In the genomic region with DNA sequence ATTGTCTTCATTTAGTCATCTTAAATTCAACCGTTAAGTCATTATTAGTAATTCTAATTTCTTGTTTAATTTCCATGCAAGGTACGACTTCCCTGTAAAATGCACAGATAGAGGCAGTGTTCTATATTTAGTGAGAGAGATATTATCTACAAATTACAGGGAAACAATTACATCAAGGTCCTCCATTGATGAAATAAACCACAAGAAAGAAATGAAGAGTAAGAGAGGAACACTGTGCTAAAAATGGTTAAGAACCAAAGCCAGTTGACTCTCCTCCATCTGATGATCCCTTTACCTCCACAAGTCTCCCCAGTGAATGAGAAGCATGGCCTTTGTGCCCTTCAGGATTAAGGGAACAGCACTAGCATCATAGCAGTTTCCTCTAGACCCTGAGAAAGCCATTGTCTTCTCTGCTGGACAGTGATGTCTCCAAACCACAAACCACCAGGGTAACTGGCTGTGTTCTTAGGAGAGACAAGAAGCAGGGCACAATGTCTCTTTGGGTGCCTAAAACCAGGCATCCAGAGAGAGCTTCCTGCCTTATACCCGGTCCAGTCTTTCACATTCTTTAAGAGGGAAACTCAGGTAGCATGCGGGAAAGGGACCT, we compare ENCODE assay signal across 25 cellular contexts. TPM values are rescaled to one million over a fixed set of nuclear protein-coding genes. Genes with fewer than 3 reads are reported as not detected.
DNase-seq lines count a peak whose midpoint lies in the region; TF ChIP-seq lines count a peak whose summit lies in the region.
"Had no signal": no experiment of that assay in that cellular context is flagged by ENCODE, and none has a peak within 500 bp of the region (broad histone marks: within the 10 kb centered on the region; RNA-seq: fewer than 3 reads in every experiment).

No MANE protein-coding gene starts in this region.

- TF ChIP-seq CTCF in fibroblast of mammary gland (conservative IDR thresholded peaks at IDR 0.05; ENCODE audit: control insufficient read depth, insufficient read depth, low read depth, low read length), result no peak
- no peak for TF ChIP-seq CTCF in ovary (IDR thresholded peaks at IDR 0.05)

- H3K4me1 Mint-ChIP-seq in T-helper 2 cell treated with Interferon-gamma antibody and Interleukin-4, amounts not matched to agents 5 μg/mL and 100 μg/mL, for 36 hours (ENCODE audit: low read depth), result peaks cover 73% of the 10 kb centered on the region
- H3K4me1 Mint-ChIP-seq: WTC11 had no signal

- H3K9me3 Mint-ChIP-seq in T-helper 2 cell treated with Interferon-gamma antibody and Interleukin-4, amounts not matched to agents 5 μg/mL and 100 μg/mL, for 36 hours, result no peaks in the 10 kb centered on the region
- H3K9me3 Mint-ChIP-seq: dendritic cell treated with granulocyte-macrophage colony-stimulating factor and Interleukin-4, amounts not matched to agents 40 ng/mL and 50 ng/mL, for 4 days; memory B cell had no signal

- no peaks in the 10 kb centered on the region for H3K27me3 ChIP-seq in ovary
- H3K27me3 ChIP-seq: tibial nerve had no signal

- in situ Hi-C loops in KBM-7 (cut with MboI; ENCODE audit: low pct_unique_long_range_greater_than_20kb, low sequenced_read_pairs), result no loop called here

- no peak overlapping the region for H3K27ac ChIP-seq in ovary
- H3K27ac ChIP-seq: 22Rv1, SK-N-MC, tibial nerve had no signal

- intact Hi-C loops in ovary (cut with DNase I), result no loop called here

- no peak for TF ChIP-seq EP300 in ovary (IDR thresholded peaks at IDR 0.05)

- 82 to 84% (median 82%) methylated on average over 4 of the region's 4 CpGs for WGBS in ovary, 3 donors

- H3K4me1 ChIP-seq in ovary (ENCODE audit: insufficient read depth), result no peaks in the 10 kb centered on the region
- H3K4me1 ChIP-seq: tibial nerve had no signal

- TF ChIP-seq POLR2A in ovary (IDR thresholded peaks at IDR 0.05), result no peak

- H3K36me3 Mint-ChIP-seq in T-helper 2 cell treated with Interferon-gamma antibody and Interleukin-4, amounts not matched to agents 5 μg/mL and 100 μg/mL, for 36 hours (ENCODE audit: low read depth), result no peaks in the 10 kb centered on the region
- H3K36me3 Mint-ChIP-seq: memory B cell had no signal

- H3K27me3 Mint-ChIP-seq in T-helper 2 cell treated with Interferon-gamma antibody and Interleukin-4, amounts not matched to agents 5 μg/mL and 100 μg/mL, for 36 hours (ENCODE audit: low read depth), result no peaks in the 10 kb centered on the region

- no peak overlapping the region for H3K4me3 ChIP-seq in fibroblast of mammary gland (ENCODE audit: control insufficient read depth, low read depth, low read length)
- H3K4me3 ChIP-seq in ovary, result no peak overlapping the region
- H3K4me3 ChIP-seq: SK-N-MC, tibial nerve had no signal

- H3K9me3 ChIP-seq in ovary, result no peaks in the 10 kb centered on the region
- H3K9me3 ChIP-seq: tibial nerve had no signal

- DNase-seq in NOMO-1 treated with DMSO at 0.1 percent for 48 hours (lab: John Stamatoyannopoulos, UW; ENCODE audit: unreplicated experiment) (peak; percentile 41), NOMO-1 treated with dmso at 0.1 percent for 144 hours (lab: John Stamatoyannopoulos, UW; ENCODE audit: unreplicated experiment) (no peak), KBM-7 (peak; percentile 43), fibroblast of mammary gland (ENCODE audit: low read depth) (peak; percentile 9), ovary (no peak), DMS 273 (lab: John Stamatoyannopoulos, UW; ENCODE audit: unreplicated experiment) (no peak), SIG-M5 (lab: John Stamatoyannopoulos, UW) (no peak)
- peak; percentile 38 for DNase-seq in T-helper 2 cell treated with Interferon-gamma antibody and Interleukin-4, amounts not matched to agents 5 μg/mL and 100 μg/mL, for 36 hours (ENCODE audit: low spot score)
- DNase-seq: activated naive CD4-positive, alpha-beta T cell; AML-193; aorta; Karpas-422; NCI-H1105 treated with DMSO at 0.1 percent for 48 hours; NCI-H2081; NCI-H446; stimulated activated CD4-positive, alpha-beta T cell treated with anti-CD3 and anti-CD28 coated beads, Interleukin-2, amount 100 ng/mL, for 48 hours; stimulated activated naive CD4-positive, alpha-beta T cell treated with Interleukin-2 at 50 U/mL for 16 hours; T1000 had no signal

- peak overlapping the region; percentile 78 for H3K27ac Mint-ChIP-seq in T-helper 2 cell treated with Interferon-gamma antibody and Interleukin-4, amounts not matched to agents 5 μg/mL and 100 μg/mL, for 36 hours
- H3K27ac Mint-ChIP-seq: dendritic cell treated with granulocyte-macrophage colony-stimulating factor and Interleukin-4, amounts not matched to agents 40 ng/mL and 50 ng/mL, for 4 days; memory B cell; WTC11 had no signal

- H3K4me3 Mint-ChIP-seq in T-helper 2 cell treated with Interferon-gamma antibody and Interleukin-4, amounts not matched to agents 5 μg/mL and 100 μg/mL, for 36 hours, result peak overlapping the region; percentile 45
- H3K4me3 Mint-ChIP-seq: dendritic cell treated with granulocyte-macrophage colony-stimulating factor and Interleukin-4, amounts not matched to agents 40 ng/mL and 50 ng/mL, for 4 days; memory B cell; WTC11 had no signal

- no peaks in the 10 kb centered on the region for H3K36me3 ChIP-seq in ovary
- H3K36me3 ChIP-seq: tibial nerve had no signal

RNA-seq across cellular contexts. Expression of gene IRF4, which starts 38.1 kb away (rescaled TPM):
- 10 to 100 TPM in 1 of 7 donors, 1 to 10 TPM in 4, under 1 TPM in 2; 0.38 to 20.7 (median 1.0) TPM for total RNA-seq in ovary
- polyA plus RNA-seq in ovary, result 1 to 10 TPM in 1 of 2 donors, under 1 TPM in 1; 0.12 to 1.5 TPM
- total RNA-seq: H4 had no signal

Comparison
In these comparisons a context has a peak if more than half of its experiments do, and no peak if none do; other contexts are left out.
1. DNase-seq: peak in NOMO-1 treated with DMSO at 0.1 percent for 48 hours (single experiment), KBM-7 (single experiment), T-helper 2 cell treated with Interferon-gamma antibody and Interleukin-4, amounts not matched to agents 5 μg/mL and 100 μg/mL, for 36 hours (single experiment) and fibroblast of mammary gland (single experiment); none in NOMO-1 treated with dmso at 0.1 percent for 144 hours (single experiment), ovary (0 of 5), DMS 273 (single experiment) and SIG-M5 (single experiment).